ENCODE assay signal across 16 cellular contexts in the genomic region with DNA sequence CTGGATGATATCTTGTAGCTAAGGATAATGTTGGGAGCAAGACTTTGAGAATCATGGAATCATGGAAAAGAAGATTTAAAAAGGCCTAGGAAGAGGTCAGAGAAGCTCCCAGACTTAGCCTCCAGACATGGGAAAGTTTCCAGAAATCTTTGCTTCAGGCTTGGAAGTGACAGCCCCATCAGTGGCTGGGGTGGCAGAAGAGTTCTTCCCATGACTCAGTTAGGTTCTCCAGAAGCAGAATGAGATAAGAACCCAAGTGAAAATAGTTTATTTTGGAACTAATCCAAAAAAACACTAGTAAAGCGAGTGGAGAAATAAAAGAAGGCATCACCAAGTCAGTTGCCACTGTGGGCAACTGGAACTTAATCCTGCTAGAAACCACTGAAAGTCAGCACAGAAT.
DNase-seq lines count a peak whose midpoint lies in the region; ATAC-seq and TF ChIP-seq lines count a peak whose summit lies in the region.
"Had no signal": no experiment of that assay in that cellular context is flagged by ENCODE, and none has a peak within 500 bp of the region (broad histone marks: within the 10 kb centered on the region; RNA-seq: fewer than 3 reads in every experiment).

No MANE protein-coding gene starts in this region.

- no peak overlapping the region for H3K4me3 ChIP-seq in SK-N-SH (ENCODE audit: low read depth in 2 of 2, low read length in 1 of 2)
- H3K4me3 ChIP-seq: A549; BLaER1 treated with 17β-estradiol and CSF1 and Interleukin-3, amounts not matched to agents 10 nM and 100 nM; dorsolateral prefrontal cortex had no signal

- TF ChIP-seq CTCF in SK-N-SH (IDR thresholded peaks at IDR 0.05), result no peak
- no peak for TF ChIP-seq CTCF in CD4-positive, alpha-beta T cell (IDR thresholded peaks at IDR 0.05)

- no peaks in the 10 kb centered on the region; the same call in 1 of the 2 replicates for H3K27me3 ChIP-seq in SK-N-SH (ENCODE audit: insufficient read depth)
- no peaks in the 10 kb centered on the region for H3K27me3 ChIP-seq in CD4-positive, alpha-beta T cell (ENCODE audit: control insufficient read depth, insufficient read depth, low read length)
- H3K27me3 ChIP-seq: BLaER1 treated with 17β-estradiol and CSF1 and Interleukin-3, amounts not matched to agents 10 nM and 100 nM had no signal

- no peak for ATAC-seq in SK-N-SH treated with all-trans-retinoic acid at 6 μM for 48 hours
- ATAC-seq in CD4-positive, alpha-beta T cell (ENCODE audit: poor library complexity), result no peak
- ATAC-seq in activated T-helper 17 cell treated with anti-CD3 and anti-CD28 coated beads, Interleukin-2, amount 50 U/mL, for 72 hours (replicated peaks), result no peak
- no peak for ATAC-seq in HG03521 (IDR thresholded peaks at IDR 0.05; ENCODE audit: unreplicated experiment)
- ATAC-seq in HG02759 (IDR thresholded peaks at IDR 0.05; ENCODE audit: unreplicated experiment), result no peak
- ATAC-seq: A549 had no signal

- POLR2A ChIA-PET in SK-N-SH (lab: Yijun Ruan, JAX), result no interaction called here
- POLR2A ChIA-PET in CD4-positive, alpha-beta T cell (lab: Charles Lee), result interaction anchor here (1.2 to 4.8 kb wide), 2 partner anchors 12 to 19 kb away, joined by 3 to 27 read pairs; no protein-coding TSS in a partner anchor

- H3K4me2 ChIP-seq in SK-N-SH, result no peak overlapping the region
- H3K4me2 ChIP-seq: A549 had no signal

- CTCF ChIA-PET in SK-N-SH (lab: Yijun Ruan, JAX), result no interaction called here
- CTCF ChIA-PET in CD4-positive, alpha-beta T cell (lab: Charles Lee), result interaction anchor here (1.3 kb wide), 1 partner anchor 47 kb away, joined by 3 read pairs; no protein-coding TSS in a partner anchor

- H3K4me1 Mint-ChIP-seq in CD4-positive, alpha-beta T cell (ENCODE audit: low read depth), result peaks cover 67% of the 10 kb centered on the region
- H3K4me1 Mint-ChIP-seq in activated T-helper 17 cell treated with anti-CD3 and anti-CD28 coated beads, Interleukin-2, amount 50 U/mL, for 72 hours, result peaks cover 26% of the 10 kb centered on the region

- no peaks in the 10 kb centered on the region for H3K27me3 Mint-ChIP-seq in CD4-positive, alpha-beta T cell
- no peaks in the 10 kb centered on the region for H3K27me3 Mint-ChIP-seq in activated T-helper 17 cell treated with anti-CD3 and anti-CD28 coated beads, Interleukin-2, amount 50 U/mL, for 72 hours

- H3K36me3 ChIP-seq in SK-N-SH (replicated peaks in 1 of 2; ENCODE audit: control insufficient read depth in 1 of 2, insufficient read depth in 2 of 2, low read length in 1 of 2), result no peaks in the 10 kb centered on the region

- TF ChIP-seq RAD21 in SK-N-SH (IDR thresholded peaks at IDR 0.05; ENCODE audit: low read length), result no peak

- no peaks in the 10 kb centered on the region for H3K9me2 ChIP-seq in SK-N-SH

- DNase-seq in SK-N-SH (no peak), glomerular visceral epithelial cell (ENCODE audit: extremely low spot score) (peak; percentile 5), HK-2 (ENCODE audit: unreplicated experiment) (no peak)
- no peak for DNase-seq in CD4-positive, alpha-beta T cell
- DNase-seq: dorsolateral prefrontal cortex, islet precursor cell, KBM-7, NCI-H1092 treated with DMSO at 0.1 percent for 48 hours, NCI-H526 had no signal

- H3F3A ChIP-seq in SK-N-SH (replicated peaks; ENCODE audit: insufficient read depth), result no peaks in the 10 kb centered on the region

- no peaks in the 10 kb centered on the region for H4K20me1 ChIP-seq in SK-N-SH (ENCODE audit: insufficient read depth)
- H4K20me1 ChIP-seq: BLaER1 treated with 17β-estradiol and CSF1 and Interleukin-3, amounts not matched to agents 10 nM and 100 nM had no signal

- no peaks in the 10 kb centered on the region for H3K9me3 Mint-ChIP-seq in CD4-positive, alpha-beta T cell
- peaks cover 6% of the 10 kb centered on the region for H3K9me3 Mint-ChIP-seq in activated T-helper 17 cell treated with anti-CD3 and anti-CD28 coated beads, Interleukin-2, amount 50 U/mL, for 72 hours

- H3K36me3 Mint-ChIP-seq in CD4-positive, alpha-beta T cell (ENCODE audit: low read depth), result peaks cover 6% of the 10 kb centered on the region
- H3K36me3 Mint-ChIP-seq in activated T-helper 17 cell treated with anti-CD3 and anti-CD28 coated beads, Interleukin-2, amount 50 U/mL, for 72 hours (ENCODE audit: low read depth), result peaks cover 69% of the 10 kb centered on the region
- H3K36me3 Mint-ChIP-seq: memory B cell had no signal

- H2AFZ ChIP-seq in SK-N-SH (ENCODE audit: low read depth), result no peak overlapping the region

- peaks cover 0 to 7% of the 10 kb centered on the region in 2 experiments; a peak in 1 of 4 replicates for H3K4me1 ChIP-seq in SK-N-SH (ENCODE audit: control insufficient read depth in 1 of 2, insufficient read depth in 2 of 2, low read depth in 1 of 2, low read length in 1 of 2)
- H3K4me1 ChIP-seq: A549 had no signal

- no peak overlapping the region for H3K4me3 Mint-ChIP-seq in CD4-positive, alpha-beta T cell
- H3K4me3 Mint-ChIP-seq in activated T-helper 17 cell treated with anti-CD3 and anti-CD28 coated beads, Interleukin-2, amount 50 U/mL, for 72 hours, result peak overlapping the region; percentile 90
- H3K4me3 Mint-ChIP-seq: memory B cell had no signal

- H3K27ac Mint-ChIP-seq in CD4-positive, alpha-beta T cell, result peak overlapping the region; percentile 99
- H3K27ac Mint-ChIP-seq in activated T-helper 17 cell treated with anti-CD3 and anti-CD28 coated beads, Interleukin-2, amount 50 U/mL, for 72 hours, result peak overlapping the region; percentile 100
- H3K27ac Mint-ChIP-seq: memory B cell had no signal

- H3K27ac ChIP-seq in SK-N-SH (ENCODE audit: low read depth in 2 of 2, low read length in 1 of 2), result no peak overlapping the region
- H3K27ac ChIP-seq in CD4-positive, alpha-beta T cell (ENCODE audit: low read depth, low read length), result peak overlapping the region; percentile 85
- H3K27ac ChIP-seq: A549; BLaER1 treated with 17β-estradiol and CSF1 and Interleukin-3, amounts not matched to agents 10 nM and 100 nM; dorsolateral prefrontal cortex had no signal

- no peaks in the 10 kb centered on the region for H3K79me2 ChIP-seq in SK-N-SH (ENCODE audit: insufficient read depth)

- H3K9ac ChIP-seq in SK-N-SH, result no peak overlapping the region
- H3K9ac ChIP-seq: BLaER1 treated with 17β-estradiol and CSF1 and Interleukin-3, amounts not matched to agents 10 nM and 100 nM had no signal

- H3K9me3 ChIP-seq in SK-N-SH, result no peaks in the 10 kb centered on the region
- H3K9me3 ChIP-seq in CD4-positive, alpha-beta T cell (ENCODE audit: control insufficient read depth, low read length), result peaks cover under 1% of the 10 kb centered on the region
- H3K9me3 ChIP-seq: A549 had no signal

- TF ChIP-seq EP300 in SK-N-SH (IDR thresholded peaks at IDR 0.05; ENCODE audit: borderline replicate concordance in 1 of 2, low read depth in 1 of 2, low read length in 1 of 2), result no peak

- intact Hi-C loops in CD4-positive, alpha-beta T cell (cut with DNase I, micrococcal nuclease), result loop anchor here in 1 of 2 experiments (2.0 kb wide), 1 partner anchor 19 kb away; no protein-coding TSS in a partner anchor

- 33% methylated on average over 1 of the region's 1 CpG for WGBS in SK-N-SH (ENCODE audit: low lambda C conversion rate)

TF ChIP-seq in SK-N-SH treated with all-trans-retinoic acid at 6 μM for 48 hours, 23 proteins besides CTCF, POLR2A, EP300 and RAD21:
- TF ChIP-seq ISL1 (CRISPR knock-in tag; IDR thresholded peaks at IDR 0.05) (peak; percentile 30; the same call in 1 of the 2 replicates), RARB (CRISPR knock-in tag; IDR thresholded peaks at IDR 0.05) (no peak)

TF ChIP-seq in SK-N-SH, 30 proteins besides CTCF, POLR2A, EP300 and RAD21:
- no peak for TF ChIP-seq SMC3 (IDR thresholded peaks at IDR 0.05; ENCODE audit: low read depth, low read length)
- TF ChIP-seq GATA2 (CRISPR knock-in tag; IDR thresholded peaks at IDR 0.05), result no peak
TF ChIP-seq in SK-N-SH: peak in this region for 0.
